ENCODE assay signal across 15 cellular contexts in the genomic region with DNA sequence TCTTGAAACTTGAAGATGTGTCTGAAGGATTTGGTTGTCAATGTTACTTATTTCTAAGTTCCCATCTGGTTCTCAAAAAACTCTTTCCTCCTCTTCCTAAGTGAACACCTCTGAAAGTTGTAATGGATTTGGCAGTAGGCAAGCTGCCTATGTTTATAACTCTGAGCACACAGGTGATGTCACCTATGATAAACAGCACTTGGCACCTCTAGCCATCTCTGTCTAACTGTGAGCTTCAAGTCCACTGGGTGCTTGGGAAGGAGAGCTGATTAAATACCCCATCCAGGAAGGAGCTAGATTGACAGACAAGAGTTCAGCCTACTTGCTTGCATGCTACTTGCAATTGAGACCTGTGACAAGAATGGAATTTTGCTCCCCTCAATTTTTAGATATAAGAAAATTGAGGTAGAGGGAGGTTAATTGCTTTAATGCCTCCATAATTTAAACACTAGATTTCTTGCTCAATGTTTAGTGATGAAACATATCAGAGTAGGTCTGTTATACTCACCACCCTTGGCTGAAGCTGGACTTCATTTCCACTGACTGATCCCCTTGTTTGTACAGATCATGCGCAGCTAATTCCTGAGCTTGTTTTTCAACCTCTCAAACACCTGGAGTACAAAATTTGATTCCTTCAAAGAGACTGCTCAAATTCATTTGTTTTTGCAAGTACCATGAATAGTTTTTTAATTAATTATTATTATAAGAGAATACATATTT. TPM values are rescaled to one million over a fixed set of nuclear protein-coding genes. Genes with fewer than 3 reads are reported as not detected.
DNase-seq lines count a peak whose midpoint lies in the region; ATAC-seq and TF ChIP-seq lines count a peak whose summit lies in the region.
"Had no signal": no experiment of that assay in that cellular context is flagged by ENCODE, and none has a peak within 500 bp of the region (broad histone marks: within the 10 kb centered on the region; RNA-seq: fewer than 3 reads in every experiment).

No MANE protein-coding gene starts in this region.

- no peak overlapping the region for H3K9ac ChIP-seq in SK-N-SH
- H3K9ac ChIP-seq: KMS-11 had no signal

- TF ChIP-seq EP300 in SK-N-SH (IDR thresholded peaks at IDR 0.05; ENCODE audit: borderline replicate concordance in 1 of 2, low read depth in 1 of 2, low read length in 1 of 2): no peak

- CTCF ChIA-PET in SK-N-SH (lab: Yijun Ruan, JAX): interaction anchor here (1.1 kb wide), 1 partner anchor 36 kb away, joined by 3 read pairs; no protein-coding TSS in a partner anchor

- 83% methylated on average over 1 of the region's 1 CpG for WGBS in SK-N-SH (ENCODE audit: low lambda C conversion rate)

- peaks cover 32% of the 10 kb centered on the region for H3F3A ChIP-seq in SK-N-SH (replicated peaks; ENCODE audit: insufficient read depth)

- H3K4me2 ChIP-seq in SK-N-SH: 0 out of 2 replicates have a peak overlapping the region, but pooled peaks have one; percentile 1
- H3K4me2 ChIP-seq: KMS-11 had no signal

- no peak for ATAC-seq in SK-N-SH treated with all-trans-retinoic acid at 6 μM for 48 hours
- ATAC-seq in HG03159 (IDR thresholded peaks at IDR 0.05; ENCODE audit: unreplicated experiment): no peak
- no peak for ATAC-seq in GM21619 (IDR thresholded peaks at IDR 0.05; ENCODE audit: unreplicated experiment)

- no peak for TF ChIP-seq RAD21 in SK-N-SH (IDR thresholded peaks at IDR 0.05; ENCODE audit: low read length)

- H3K4me3 ChIP-seq in SK-N-SH (ENCODE audit: low read depth in 2 of 2, low read length in 1 of 2): no peak overlapping the region
- no peak overlapping the region for H3K4me3 ChIP-seq in fibroblast of mammary gland (ENCODE audit: control insufficient read depth, low read depth, low read length)
- H3K4me3 ChIP-seq: MG63 had no signal

- H3K27me3 ChIP-seq in SK-N-SH (ENCODE audit: insufficient read depth): no peaks in the 10 kb centered on the region
- H3K27me3 ChIP-seq: MG63 had no signal

- H3K79me2 ChIP-seq in SK-N-SH (ENCODE audit: insufficient read depth): no peaks in the 10 kb centered on the region

- no peaks in the 10 kb centered on the region for H3K36me3 ChIP-seq in SK-N-SH (replicated peaks in 1 of 2; ENCODE audit: control insufficient read depth in 1 of 2, insufficient read depth in 2 of 2, low read length in 1 of 2)
- H3K36me3 ChIP-seq: MG63 had no signal

- no peaks in the 10 kb centered on the region for H3K9me2 ChIP-seq in SK-N-SH

- H2AFZ ChIP-seq in SK-N-SH (ENCODE audit: low read depth): no peak overlapping the region

- POLR2A ChIA-PET in SK-N-SH (lab: Yijun Ruan, JAX): no interaction called here

- TF ChIP-seq CTCF in SK-N-SH (IDR thresholded peaks at IDR 0.05) (no peak), fibroblast of mammary gland (conservative IDR thresholded peaks at IDR 0.05; ENCODE audit: control insufficient read depth, insufficient read depth, low read depth, low read length) (no peak)

- no peak for DNase-seq in SK-N-SH
- DNase-seq in NCI-H774 (lab: John Stamatoyannopoulos, UW): peak; percentile 30
- DNase-seq in fibroblast of mammary gland (ENCODE audit: low read depth): peak; percentile 16
- DNase-seq in NCI-H1048 (lab: John Stamatoyannopoulos, UW): no peak
- no peak for DNase-seq in NCI-H1694 treated with DMSO at 0.1 percent for 48 hours (lab: John Stamatoyannopoulos, UW)
- DNase-seq: AML-193; CD4-positive, CD25-positive, alpha-beta regulatory T cell; MG63; NCI-H1105 treated with DMSO at 0.1 percent for 48 hours; NCI-H187 treated with DMSO at 0.1 percent for 48 hours; SHP77 treated with DMSO at 0.1 percent for 48 hours had no signal

- H3K27ac ChIP-seq in SK-N-SH (ENCODE audit: low read depth in 2 of 2, low read length in 1 of 2): peak overlapping the region; percentile 21 to 47; a peak in 2 of 4 replicates
- H3K27ac ChIP-seq: KMS-11 had no signal

- no peaks in the 10 kb centered on the region for H3K9me3 ChIP-seq in SK-N-SH
- H3K9me3 ChIP-seq: MG63 had no signal

- H3K4me1 ChIP-seq in SK-N-SH (ENCODE audit: control insufficient read depth in 1 of 2, insufficient read depth in 2 of 2, low read depth in 1 of 2, low read length in 1 of 2): peaks cover 13 to 21% of the 10 kb centered on the region in 2 experiments

- H4K20me1 ChIP-seq in SK-N-SH (ENCODE audit: insufficient read depth): no peaks in the 10 kb centered on the region

TF ChIP-seq in SK-N-SH, 30 proteins besides CTCF, POLR2A, EP300 and RAD21:
- TF ChIP-seq RCOR1 (IDR thresholded peaks at IDR 0.05; ENCODE audit: low read length) (no peak), YY1 (IDR thresholded peaks at IDR 0.05; ENCODE audit: low read depth) (no peak), EZH2phosphoT487 (IDR thresholded peaks at IDR 0.05; ENCODE audit: borderline replicate concordance, low read depth) (no peak)
TF ChIP-seq in SK-N-SH: peak in this region for 0.

TF ChIP-seq in SK-N-SH treated with all-trans-retinoic acid at 6 μM for 48 hours, 23 proteins besides CTCF, POLR2A, EP300 and RAD21:
- no peak for TF ChIP-seq TCF4 (CRISPR knock-in tag; IDR thresholded peaks at IDR 0.05; ENCODE audit: borderline replicate concordance)
- no peak for TF ChIP-seq RARB (CRISPR knock-in tag; IDR thresholded peaks at IDR 0.05)
TF ChIP-seq in SK-N-SH treated with all-trans-retinoic acid at 6 μM for 48 hours: peak in this region for 0.

RNA-seq across cellular contexts. Expression of a gene that starts 49.9 kb away (rescaled TPM):
- 2.4 and 3.3 TPM in 2 replicates for polyA plus RNA-seq in SK-N-SH (2012; rRNA removed)
- polyA plus RNA-seq in SK-N-SH (2012; cell fraction: cytosol; rRNA removed): 1.8 TPM in 2 replicates
- 4.0 and 6.0 TPM in 2 replicates for polyA plus RNA-seq in SK-N-SH (2012; cell fraction: nucleus; rRNA removed)

Comparison
In these comparisons a context has a peak if more than half of its experiments do, and no peak if none do; other contexts are left out.
1. DNase-seq: peak in NCI-H774 (single experiment) and fibroblast of mammary gland (single experiment); none in SK-N-SH (single experiment), NCI-H1048 (single experiment) and NCI-H1694 treated with DMSO at 0.1 percent for 48 hours (single experiment).